Comparison of ENCODE assay signal across 1 cellular context in the genomic region with DNA sequence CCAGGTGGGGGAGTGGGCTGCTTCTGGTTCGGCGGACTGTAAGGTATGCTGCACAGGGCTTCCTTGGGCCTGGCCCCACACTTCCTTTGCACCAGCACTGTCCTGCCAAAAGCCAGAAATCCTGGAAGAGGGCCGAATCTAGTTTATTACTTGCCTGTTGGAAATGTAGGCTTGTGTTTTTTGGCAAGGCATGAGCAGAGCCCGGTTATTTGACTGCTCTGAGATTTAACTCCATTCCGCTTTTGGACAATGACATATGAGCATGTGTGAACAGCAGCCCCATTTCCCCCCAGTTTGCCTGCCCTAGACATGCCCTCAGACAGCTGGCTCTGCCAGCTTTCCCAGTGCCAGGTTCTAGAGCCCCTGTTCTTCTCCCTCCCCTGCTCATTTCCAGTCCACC.
TF ChIP-seq lines count a peak whose summit lies in the region.

No MANE protein-coding gene starts in this region.

TF ChIP-seq in WTC11, 78 proteins besides CTCF, POLR2A, EP300 and RAD21 (continued from another document):
- TF ChIP-seq PRDM15 (CRISPR knock-in tag; IDR thresholded peaks at IDR 0.05), result no peak
